In the genomic region with DNA sequence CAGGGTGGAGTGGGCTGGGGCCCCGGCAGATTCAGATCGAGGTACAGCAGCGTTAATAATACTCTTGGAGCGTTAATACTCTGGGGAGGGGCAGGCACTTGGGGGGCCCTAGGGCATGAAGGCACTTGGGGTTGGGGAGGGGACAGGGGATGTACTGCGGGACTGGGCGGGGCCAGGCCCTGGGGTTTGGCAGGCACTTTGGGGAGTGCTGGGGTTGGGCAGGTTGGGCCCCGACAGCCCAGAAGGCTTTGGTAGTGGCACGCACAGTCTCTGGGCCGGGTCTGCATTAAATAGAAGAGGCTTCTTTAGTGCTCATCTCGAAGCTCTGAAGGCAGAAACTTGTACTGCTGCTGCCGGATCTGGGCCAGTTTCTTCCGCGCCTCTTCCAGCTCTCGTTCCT, we compare ENCODE assay signal across 7 cellular contexts. TPM values are rescaled to one million over a fixed set of nuclear protein-coding genes. Genes with fewer than 3 reads are reported as not detected.
DNase-seq lines count a peak whose midpoint lies in the region; TF ChIP-seq lines count a peak whose summit lies in the region.
"Had no signal": no experiment of that assay in that cellular context is flagged by ENCODE, and none has a peak within 500 bp of the region (broad histone marks: within the 10 kb centered on the region; RNA-seq: fewer than 3 reads in every experiment).

No MANE protein-coding gene starts in this region.

- no peak overlapping the region for H3K4me2 ChIP-seq in mammary epithelial cell (ENCODE audit: insufficient read depth, low read depth, low read length)

- H3K27ac ChIP-seq in mammary epithelial cell (ENCODE audit: insufficient read depth, low read depth, low read length) (no peak overlapping the region), rectal smooth muscle tissue (ENCODE audit: low read depth, low read length) (peak overlapping the region; percentile 38)

- BruUV-seq in mammary epithelial cell (replicated peaks; lab: Mats Ljungman, UMichigan), result TSS peak; percentile 79

- no peaks in the 10 kb centered on the region for H4K20me1 ChIP-seq in mammary epithelial cell (ENCODE audit: insufficient read depth, low read length)

- CTCF ChIA-PET in mammary epithelial cell (lab: Charles Lee; ENCODE audit: low non-redundant PET), result no interaction called here

- no peak for TF ChIP-seq CTCF in mammary epithelial cell (conservative IDR thresholded peaks at IDR 0.05 in 1 of 2, IDR thresholded peaks at IDR 0.05 in 1 of 2; ENCODE audit: extremely low read depth in 1 of 2, insufficient read depth in 1 of 2, low read depth in 1 of 2, low read length in 2 of 2)

- no peaks in the 10 kb centered on the region for H3K79me2 ChIP-seq in mammary epithelial cell (ENCODE audit: insufficient read depth, low read length)

- in situ Hi-C loops in mammary epithelial cell (cut with MboI; ENCODE audit: low sequenced_read_pairs in 2 of 2), result no loop called here

- H3K27me3 ChIP-seq in mammary epithelial cell (ENCODE audit: insufficient read depth, low read length) (no peaks in the 10 kb centered on the region), rectal smooth muscle tissue (ENCODE audit: control insufficient read depth, insufficient read depth, low read length) (no peaks in the 10 kb centered on the region)

- H3K4me3 ChIP-seq in mammary epithelial cell (replicated peaks in 1 of 3; ENCODE audit: insufficient read depth in 1 of 3, low read depth in 2 of 3, low read length in 3 of 3) (no peak overlapping the region), rectal smooth muscle tissue (ENCODE audit: low read length) (no peak overlapping the region)

- no peaks in the 10 kb centered on the region for H3K9me3 ChIP-seq in mammary epithelial cell (replicated peaks; ENCODE audit: insufficient read depth, low read length)

- H3K9ac ChIP-seq in mammary epithelial cell (ENCODE audit: insufficient read depth, low read length) (no peak overlapping the region), rectal smooth muscle tissue (ENCODE audit: low read length) (no peak overlapping the region)

- no peak overlapping the region for H2AFZ ChIP-seq in mammary epithelial cell (ENCODE audit: low read depth, low read length)

- H3K36me3 ChIP-seq in mammary epithelial cell (ENCODE audit: insufficient read depth, low read length) (peaks cover 27% of the 10 kb centered on the region), rectal smooth muscle tissue (ENCODE audit: control insufficient read depth, insufficient read depth, low read length) (peaks cover 55% of the 10 kb centered on the region)

- no peak for DNase-seq in mammary epithelial cell
- DNase-seq in NK-92 treated with Interleukin-12 subunit alpha and Interleukin-12 subunit beta, amount 100 ng/mL, for 24 hours (lab: John Stamatoyannopoulos, UW), result no peak
- DNase-seq in SKM-1 (lab: John Stamatoyannopoulos, UW; ENCODE audit: unreplicated experiment), result no peak
- DNase-seq: CD4-positive, CD25-positive, alpha-beta regulatory T cell; NCI-H1694; stimulated activated CD8-positive, alpha-beta memory T cell treated with anti-CD3 and anti-CD28 coated beads, Interleukin-4, amount 100 ng/mL, for 48 hours had no signal

- WGBS in mammary epithelial cell (ENCODE audit: low coverage, missing lambda C conversion rate), result 79% methylated on average over 12 of the region's 14 CpGs

- intact Hi-C loops in mammary epithelial cell (cut with micrococcal nuclease), result loop anchor here (1.0 to 2.0 kb wide), 3 partner anchors 35 to 51 kb away; a partner anchor contains a TSS

- dilution Hi-C loops in mammary epithelial cell (cut with HindIII; ENCODE audit: low sequenced_read_pairs), result no loop called here

- no peaks in the 10 kb centered on the region for H3K4me1 ChIP-seq in mammary epithelial cell (ENCODE audit: insufficient read depth, low read length)
- peaks cover 2% of the 10 kb centered on the region for H3K4me1 ChIP-seq in rectal smooth muscle tissue (ENCODE audit: control insufficient read depth, insufficient read depth, low read length)

RNA-seq across cellular contexts. Expression of a gene that starts 7.8 kb away (rescaled TPM):
- total RNA-seq in mammary epithelial cell, result 100 to 1,000 TPM; 134 to 649 TPM
- 276 TPM for polyA plus RNA-seq in mammary epithelial cell
- polyA minus RNA-seq in mammary epithelial cell, result 96.1 TPM
- polyA plus RNA-seq: CD4-positive, CD25-positive, alpha-beta regulatory T cell had no signal

RNA-seq across cellular contexts. Expression of a gene that starts 23.8 kb away (rescaled TPM):
- 10 to 100 TPM in 1 of 2 donors, under 1 TPM in 1; 0.50 to 18.4 TPM for total RNA-seq in mammary epithelial cell
- polyA plus RNA-seq in mammary epithelial cell, result 37.7 TPM
- polyA minus RNA-seq in mammary epithelial cell, result 42.9 TPM
- total RNA-seq: CD4-positive, CD25-positive, alpha-beta regulatory T cell had no signal

RNA-seq across cellular contexts. Expression of a gene that starts 32.5 kb away (rescaled TPM):
- total RNA-seq in mammary epithelial cell, result 1 to 10 TPM in 1 of 2 donors, under 1 TPM in 1; 0.33 to 5.7 TPM
- 9.5 TPM for polyA plus RNA-seq in mammary epithelial cell
- polyA minus RNA-seq in mammary epithelial cell, result 7.8 TPM

RNA-seq across cellular contexts. Expression of a gene that starts 34.5 kb away (rescaled TPM):
- total RNA-seq in mammary epithelial cell, result 100 to 1,000 TPM; 202 to 213 TPM
- 128 TPM for polyA plus RNA-seq in mammary epithelial cell
- 264 TPM for polyA minus RNA-seq in mammary epithelial cell

RNA-seq across cellular contexts. Expression of a gene that starts 35.0 kb away (rescaled TPM):
- 10 to 100 TPM; 45.4 to 60.8 TPM for total RNA-seq in mammary epithelial cell
- 38.3 TPM for polyA plus RNA-seq in mammary epithelial cell
- 34.8 TPM for polyA minus RNA-seq in mammary epithelial cell
